In the genomic region with DNA sequence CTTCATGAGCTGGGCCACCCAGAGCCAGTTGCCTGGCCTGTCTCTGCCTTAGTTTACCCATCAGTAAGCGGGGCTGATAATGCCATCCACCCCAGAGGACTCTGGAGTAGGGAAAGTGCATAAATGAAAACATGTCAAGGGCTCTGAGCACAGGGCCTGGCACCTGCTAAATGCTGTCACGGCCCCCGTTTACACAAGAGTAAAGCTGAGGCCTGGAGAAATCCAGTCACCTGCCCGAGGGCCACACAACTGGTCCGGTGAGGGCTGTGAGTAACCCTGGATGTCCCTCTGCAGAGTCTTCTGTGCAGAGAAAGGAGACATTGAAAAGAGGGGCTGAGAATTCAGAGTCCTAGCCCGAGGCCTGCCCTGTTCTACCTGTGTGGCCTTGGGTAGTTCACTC, we compare ENCODE assay signal across 11 cellular contexts.
"Had no signal": no experiment of that assay in that cellular context is flagged by ENCODE, and none has a peak within 500 bp of the region (broad histone marks: within the 10 kb centered on the region; RNA-seq: fewer than 3 reads in every experiment).

No MANE protein-coding gene starts in this region.

- H3K4me3 ChIP-seq: thyroid gland had no signal

- H3K9me3 ChIP-seq: thyroid gland had no signal

- H3K4me1 ChIP-seq: foreskin keratinocyte had no signal

- DNase-seq: activated CD4-positive, alpha-beta T cell treated with anti-CD3 and anti-CD28 coated beads for 1 hour; activated CD4-positive, alpha-beta T cell treated with anti-CD3 and anti-CD28 coated beads, Interleukin-2, amount 50 U/mL, for 1 hour; activated CD8-positive, alpha-beta T cell treated with anti-CD3 and anti-CD28 coated beads, Interleukin-2, amount 10 ng/mL, durations not matched to agents 7 days and 5 days; activated gamma-delta T cell treated with Interleukin-2 at 50 U/mL for 16 hours; anterior cingulate cortex; foreskin keratinocyte; hippocampal formation; naive B cell; stimulated activated CD4-positive, alpha-beta T cell treated with anti-CD3 and anti-CD28 coated beads, Interleukin-4, amount 100 ng/mL, for 24 hours; stimulated activated naive CD8-positive, alpha-beta T cell treated with anti-CD3 and anti-CD28 coated beads, Interleukin-15, Interleukin-2, amounts not matched to agents 100 U/mL and 50 U/mL, for 24 hours; thyroid gland had no signal

- H3K36me3 ChIP-seq: thyroid gland had no signal

- H3K27me3 ChIP-seq: foreskin keratinocyte, thyroid gland had no signal

- H3K27ac ChIP-seq: foreskin keratinocyte had no signal

- ATAC-seq: activated CD8-positive, alpha-beta T cell treated with anti-CD3 and anti-CD28 coated beads, Interleukin-2, amount 10 ng/mL, durations not matched to agents 7 days and 5 days; foreskin keratinocyte; stimulated activated naive CD8-positive, alpha-beta T cell treated with anti-CD3 and anti-CD28 coated beads, Interleukin-15, Interleukin-2, amounts not matched to agents 100 U/mL and 50 U/mL, for 24 hours had no signal
